ENCODE assay signal across 9 cellular contexts in the genomic region with DNA sequence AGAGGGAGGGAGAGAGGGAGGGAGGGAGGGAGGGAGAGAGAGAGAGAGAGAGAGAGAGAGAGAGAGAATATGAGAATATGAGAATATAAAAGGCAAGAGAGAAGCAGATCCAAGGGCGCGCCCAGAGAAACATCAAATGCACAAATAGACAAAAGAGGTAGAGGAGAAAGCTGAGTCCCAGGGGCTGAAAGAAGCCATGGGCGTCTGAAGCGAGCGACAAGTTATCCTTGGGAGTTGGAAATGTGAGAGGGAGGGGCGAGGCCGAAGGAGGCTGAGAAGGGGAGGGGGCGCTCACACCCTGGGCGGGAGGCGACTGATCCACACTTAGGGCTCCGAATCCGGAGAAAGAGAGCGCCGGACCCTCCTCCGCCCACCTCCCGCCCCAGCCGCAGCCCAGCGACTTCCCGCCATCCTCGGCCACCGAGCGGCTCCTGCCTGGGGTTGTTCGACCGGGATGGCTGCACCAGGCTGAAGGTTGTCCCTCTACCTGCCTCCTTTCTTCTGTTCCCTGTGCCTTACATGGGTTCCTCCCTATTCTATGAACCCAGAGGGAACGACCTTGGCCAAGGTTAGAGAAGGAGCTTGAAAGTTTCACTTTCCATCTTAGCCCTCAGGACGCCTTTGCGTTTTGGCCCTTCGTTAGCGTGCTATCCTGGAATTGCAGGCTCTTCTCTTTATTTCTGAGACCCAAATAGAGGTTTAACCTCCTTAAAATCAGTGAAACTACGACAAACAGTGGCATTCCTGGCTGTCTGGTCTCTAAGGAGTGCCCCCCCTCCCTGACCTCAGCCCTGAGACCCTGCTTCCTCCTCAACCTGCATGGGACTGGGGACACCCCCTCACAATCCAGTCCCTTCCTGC. TPM values are rescaled to one million over a fixed set of nuclear protein-coding genes. Genes with fewer than 3 reads are reported as not detected.
DNase-seq lines count a peak whose midpoint lies in the region; ATAC-seq, FAIRE-seq and TF ChIP-seq lines count a peak whose summit lies in the region.
"Had no signal": no experiment of that assay in that cellular context is flagged by ENCODE, and none has a peak within 500 bp of the region (broad histone marks: within the 10 kb centered on the region; RNA-seq: fewer than 3 reads in every experiment).

No MANE protein-coding gene starts in this region.

- TF ChIP-seq POLR2A in GM12892 (IDR thresholded peaks at IDR 0.05; ENCODE audit: low read depth, low read length): no peak

- intact Hi-C loops in CD8-positive, alpha-beta T cell (cut with DNase I, micrococcal nuclease): no loop called here

- peaks cover 46% of the 10 kb centered on the region for H3K27me3 Mint-ChIP-seq in CD8-positive, alpha-beta T cell (ENCODE audit: low read depth)
- peaks cover 29 to 77% (median 56%) of the 10 kb centered on the region in 5 donors for H3K27me3 Mint-ChIP-seq in naive thymus-derived CD8-positive, alpha-beta T cell

- peaks cover 9% of the 10 kb centered on the region for H3K4me1 ChIP-seq in CD8-positive, alpha-beta T cell (ENCODE audit: insufficient read depth, low read length)
- H3K4me1 ChIP-seq in HUES6 (ENCODE audit: control insufficient read depth, insufficient read depth, low read length): peaks cover 8% of the 10 kb centered on the region

- DNase-seq in CD8-positive, alpha-beta T cell: no peak
- DNase-seq in cardiac fibroblast (ENCODE audit: low read depth in 2 of 2) (no peak), GM12892 (ENCODE audit: insufficient read length) (no peak)
- peak in 1 of 10 donors; percentile 21 for DNase-seq in naive thymus-derived CD8-positive, alpha-beta T cell

- TF ChIP-seq CTCF in CD8-positive, alpha-beta T cell (IDR thresholded peaks at IDR 0.05): no peak
- no peak for TF ChIP-seq CTCF in cardiac fibroblast (IDR thresholded peaks at IDR 0.05; ENCODE audit: low read depth, low read length)

- FAIRE-seq in GM12892 (lab: Jason Lieb, UNC): no peak

- no peak for ATAC-seq in CD8-positive, alpha-beta T cell
- peak; percentile 21 to 31 for ATAC-seq in naive thymus-derived CD8-positive, alpha-beta T cell
- ATAC-seq in GM18907 (IDR thresholded peaks at IDR 0.05; ENCODE audit: unreplicated experiment) (no peak), GM19023 (IDR thresholded peaks at IDR 0.05; ENCODE audit: unreplicated experiment) (no peak), GM19328 (IDR thresholded peaks at IDR 0.05; ENCODE audit: unreplicated experiment) (no peak)

- no peak overlapping the region for H3K27ac ChIP-seq in CD8-positive, alpha-beta T cell (ENCODE audit: low read depth, low read length)
- no peak overlapping the region for H3K27ac ChIP-seq in HUES6 (ENCODE audit: low read depth, low read length)

- peaks cover 26% of the 10 kb centered on the region for H3K27me3 ChIP-seq in CD8-positive, alpha-beta T cell (ENCODE audit: insufficient read depth, low read length)
- peaks cover 87% of the 10 kb centered on the region for H3K27me3 ChIP-seq in HUES6 (ENCODE audit: control insufficient read depth, insufficient read depth, low read length)

- H3K9ac ChIP-seq in HUES6 (ENCODE audit: low read length): no peak overlapping the region

- H3K4me3 Mint-ChIP-seq in CD8-positive, alpha-beta T cell: peak overlapping the region; percentile 86
- peak overlapping the region; percentile 75 to 96 (median 90) for H3K4me3 Mint-ChIP-seq in naive thymus-derived CD8-positive, alpha-beta T cell

- no peaks in the 10 kb centered on the region for H3K9me3 Mint-ChIP-seq in CD8-positive, alpha-beta T cell
- H3K9me3 Mint-ChIP-seq in naive thymus-derived CD8-positive, alpha-beta T cell: no peaks in the 10 kb centered on the region

- POLR2A ChIA-PET in CD8-positive, alpha-beta T cell (lab: Charles Lee): no interaction called here
- POLR2A ChIA-PET in naive thymus-derived CD8-positive, alpha-beta T cell (lab: Charles Lee): interaction anchor here (1.0 kb wide), 1 partner anchor 48 kb away, joined by 4 read pairs; no protein-coding TSS in a partner anchor

- no peaks in the 10 kb centered on the region for H3K36me3 ChIP-seq in CD8-positive, alpha-beta T cell (ENCODE audit: insufficient read depth, low read length)
- H3K36me3 ChIP-seq in HUES6 (ENCODE audit: control insufficient read depth, insufficient read depth, low read length): no peaks in the 10 kb centered on the region

- CTCF ChIA-PET in CD8-positive, alpha-beta T cell (lab: Charles Lee): interaction anchor here (1.0 to 3.2 kb wide), 2 partner anchors 11 to 12 kb away, joined by 3 to 12 read pairs; no protein-coding TSS in a partner anchor

- H3K4me1 Mint-ChIP-seq in CD8-positive, alpha-beta T cell (ENCODE audit: low read depth): peaks cover 18% of the 10 kb centered on the region
- peaks cover 6 to 31% (median 17%) of the 10 kb centered on the region in 4 donors for H3K4me1 Mint-ChIP-seq in naive thymus-derived CD8-positive, alpha-beta T cell

- no peak overlapping the region for H3K27ac Mint-ChIP-seq in CD8-positive, alpha-beta T cell
- peak overlapping the region in 5 of 10 donors; percentile 13 to 70 (median 54) for H3K27ac Mint-ChIP-seq in naive thymus-derived CD8-positive, alpha-beta T cell

- peak overlapping the region; percentile 56 for H3K4me3 ChIP-seq in CD8-positive, alpha-beta T cell (ENCODE audit: low read depth, low read length)
- H3K4me3 ChIP-seq in HUES6 (ENCODE audit: low read depth, low read length) (peak overlapping the region; percentile 54), cardiac fibroblast (replicated peaks in 1 of 2; ENCODE audit: low read depth in 2 of 2, low read length in 2 of 2) (peak overlapping the region; percentile 33 to 44)
- H3K4me3 ChIP-seq: lung had no signal

- peaks cover 2% of the 10 kb centered on the region for H3K36me3 Mint-ChIP-seq in CD8-positive, alpha-beta T cell
- no peaks in the 10 kb centered on the region for H3K36me3 Mint-ChIP-seq in naive thymus-derived CD8-positive, alpha-beta T cell

- H3K9me3 ChIP-seq in CD8-positive, alpha-beta T cell (ENCODE audit: low read length): no peaks in the 10 kb centered on the region
- no peaks in the 10 kb centered on the region for H3K9me3 ChIP-seq in HUES6 (ENCODE audit: control insufficient read depth, insufficient read depth, low read depth, low read length)

RNA-seq across cellular contexts. Expression of a gene that starts 21.2 kb away (rescaled TPM):
- total RNA-seq in CD8-positive, alpha-beta T cell: not detected
- total RNA-seq in naive thymus-derived CD8-positive, alpha-beta T cell: not detected
- polyA plus RNA-seq in naive thymus-derived CD8-positive, alpha-beta T cell: under 1 TPM in 1 of 3 donors, not detected in 2; 0.13 TPM
- 0.38 TPM for polyA plus RNA-seq in GM12892 (2012; ENCODE audit: missing spikeins)
- polyA plus RNA-seq: lung had no signal

RNA-seq across cellular contexts. Expression of a gene that starts 32.2 kb away (rescaled TPM):
- not detected for total RNA-seq in CD8-positive, alpha-beta T cell
- total RNA-seq in naive thymus-derived CD8-positive, alpha-beta T cell: not detected
- polyA plus RNA-seq in naive thymus-derived CD8-positive, alpha-beta T cell: not detected
- not detected for polyA plus RNA-seq in GM12892 (2012; ENCODE audit: missing spikeins)

RNA-seq across cellular contexts. Expression of a gene that starts 36.5 kb away (rescaled TPM):
- total RNA-seq in CD8-positive, alpha-beta T cell: under 1 TPM in 1 of 2 experiments, not detected in 1; 0.22 TPM
- not detected for total RNA-seq in naive thymus-derived CD8-positive, alpha-beta T cell
- polyA plus RNA-seq in naive thymus-derived CD8-positive, alpha-beta T cell: under 1 TPM in 2 of 3 donors, not detected in 1; 0.22 to 0.40 TPM
- polyA plus RNA-seq in GM12892 (2012; ENCODE audit: missing spikeins): 4.1 TPM

RNA-seq across cellular contexts. Expression of a gene that starts 42.5 kb away (rescaled TPM):
- total RNA-seq in CD8-positive, alpha-beta T cell: under 1 TPM in 1 of 2 experiments, not detected in 1; 0.19 TPM
- total RNA-seq in naive thymus-derived CD8-positive, alpha-beta T cell: not detected
- polyA plus RNA-seq in naive thymus-derived CD8-positive, alpha-beta T cell: not detected
- polyA plus RNA-seq in GM12892 (2012; ENCODE audit: missing spikeins): not detected

RNA-seq across cellular contexts. Expression of a gene that starts 53.8 kb away (rescaled TPM):
- not detected for total RNA-seq in CD8-positive, alpha-beta T cell
- total RNA-seq in naive thymus-derived CD8-positive, alpha-beta T cell: not detected
- polyA plus RNA-seq in naive thymus-derived CD8-positive, alpha-beta T cell: not detected
- polyA plus RNA-seq in GM12892 (2012; ENCODE audit: missing spikeins): not detected

Comparison
In these comparisons a context has a peak if more than half of its experiments do, and no peak if none do; other contexts are left out.
1. ATAC-seq: peak in naive thymus-derived CD8-positive, alpha-beta T cell (2 of 2); none in CD8-positive, alpha-beta T cell (single experiment), GM18907 (single experiment), GM19023 (single experiment) and GM19328 (single experiment).
2. Peak in every context shown above with its lines, with median percentiles within 50 percentile points of each other: H3K4me3 ChIP-seq.